ENCODE assay signal across 2 cellular contexts in genomic region chr10:127880557-127880956, GRCh38.
TF ChIP-seq lines count a peak whose summit lies in the region.

No MANE protein-coding gene starts in this region.

TF ChIP-seq in liver, 16 proteins besides CTCF, POLR2A, EP300 and RAD21:
- TF ChIP-seq MAX (IDR thresholded peaks at IDR 0.05) (peak; percentile 44), FOXA1 (IDR thresholded peaks at IDR 0.05) (no peak), JUND (IDR thresholded peaks at IDR 0.05) (no peak), EGR1 (IDR thresholded peaks at IDR 0.05; ENCODE audit: low read depth in 2 of 2) (peak in 1 of 2 donors; percentile 37)

TF ChIP-seq in HepG2, 621 proteins besides CTCF, POLR2A, EP300 and RAD21:
- TF ChIP-seq POLR2G (IDR thresholded peaks at IDR 0.05; ENCODE audit: low read depth, low read length) (no peak), ZNF761 (CRISPR knock-in tag; conservative IDR thresholded peaks at IDR 0.05) (no peak), ZNF101 (CRISPR knock-in tag; IDR thresholded peaks at IDR 0.05; ENCODE audit: borderline replicate concordance, low read depth) (no peak), KIAA2018 (CRISPR knock-in tag; IDR thresholded peaks at IDR 0.05; ENCODE audit: borderline replicate concordance) (no peak), EHMT2 (IDR thresholded peaks at IDR 0.05; ENCODE audit: borderline replicate concordance, low read depth, low read length) (no peak), ZMYM2 (CRISPR knock-in tag; IDR thresholded peaks at IDR 0.05) (no peak), PCBP2 (optimal IDR thresholded peaks at IDR 0.05; ENCODE audit: low read depth, low read length, poor library complexity, severe bottlenecking) (no peak), ZNF281 (CRISPR knock-in tag; IDR thresholded peaks at IDR 0.05; ENCODE audit: borderline replicate concordance) (no peak), SRF (IDR thresholded peaks at IDR 0.05; ENCODE audit: low read depth, low read length) (no peak), RFX3 (CRISPR knock-in tag; IDR thresholded peaks at IDR 0.05) (no peak), ZNF615 (CRISPR knock-in tag; IDR thresholded peaks at IDR 0.05; ENCODE audit: borderline replicate concordance) (no peak)
